Comparison of ENCODE assay signal across 8 cellular contexts in genomic region chr4:3442959-3443749, GRCh38. TPM values are rescaled to one million over a fixed set of nuclear protein-coding genes. Genes with fewer than 3 reads are reported as not detected.
A peak's percentile ranks its signal among the peaks of the same experiment; 100 is the strongest.
DNase-seq lines count a peak whose midpoint lies in the region; ATAC-seq and TF ChIP-seq lines count a peak whose summit lies in the region.

No MANE protein-coding gene starts in this region.

- POLR2A ChIA-PET in RWPE1 (lab: Yijun Ruan, JAX; ENCODE audit: low non-redundant PET): no interaction called here

- DNase-seq in GDM1 (lab: John Stamatoyannopoulos, UW) (peak; percentile 51), RWPE1 (ENCODE audit: low spot score) (peak; percentile 53), left cardiac atrium (peak; percentile 56), omental fat pad (ENCODE audit: low spot score) (no peak), HCEC 1CT (no peak)
- peak; percentile 37 for DNase-seq in activated gamma-delta T cell treated with anti-CD3 and anti-CD28 coated beads, Interleukin-2, amount 50 U/mL, for 16 hours (ENCODE audit: low read depth)
- DNase-seq in stimulated activated CD4-positive, alpha-beta T cell treated with anti-CD3 and anti-CD28 coated beads, Interleukin-15, amount 100 ng/mL, for 24 hours: peak; percentile 74

- intact Hi-C loops in left cardiac atrium (cut with DNase I): loop anchor here in 1 of 2 donors (2.0 kb wide), 1 partner anchor 96 kb away; no protein-coding TSS in a partner anchor

- no peak overlapping the region for H3K27ac ChIP-seq in RWPE1

- CTCF ChIA-PET in RWPE1 (lab: Yijun Ruan, JAX): interaction anchor here (0.6 to 1.5 kb wide), 6 partner anchors 30 to 336 kb away, joined by 3 to 5 read pairs (median 3); no protein-coding TSS in a partner anchor

- ATAC-seq in HG02798 (IDR thresholded peaks at IDR 0.05; ENCODE audit: poor library complexity, unreplicated experiment): peak; percentile 50
- ATAC-seq in left cardiac atrium: peak; percentile 61 to 64
- no peak for ATAC-seq in omental fat pad (ENCODE audit: low FRiP score)

- TF ChIP-seq CTCF in RWPE1 (conservative IDR thresholded peaks at IDR 0.05; ENCODE audit: low read depth): peak; percentile 97
- TF ChIP-seq CTCF in omental fat pad (IDR thresholded peaks at IDR 0.05): peak in 1 of 3 donors; percentile 88

RNA-seq across cellular contexts. Expression of gene HGFAC, which starts 1.4 kb away (rescaled TPM):
- under 1 TPM; 0.34 to 0.38 TPM for total RNA-seq in left cardiac atrium
- total RNA-seq in omental fat pad: not detected

RNA-seq across cellular contexts. Expression of gene DOK7, which starts 20.0 kb away (rescaled TPM):
- 10 to 100 TPM; 21.5 to 38.2 TPM for total RNA-seq in left cardiac atrium
- not detected for total RNA-seq in omental fat pad

Comparison
In these comparisons a context has a peak if more than half of its experiments do, and no peak if none do; other contexts are left out.
1. DNase-seq: peak in GDM1 (single experiment), RWPE1 (single experiment), activated gamma-delta T cell treated with anti-CD3 and anti-CD28 coated beads, Interleukin-2, amount 50 U/mL, for 16 hours (single experiment), left cardiac atrium (single experiment) and stimulated activated CD4-positive, alpha-beta T cell treated with anti-CD3 and anti-CD28 coated beads, Interleukin-15, amount 100 ng/mL, for 24 hours (single experiment); none in omental fat pad (single experiment) and HCEC 1CT (single experiment).
2. RNA of gene DOK7, which starts 20.0 kb away (total RNA-seq): 21.5 to 38.2 TPM in left cardiac atrium; not detected in omental fat pad; every median in the first group is over 10 times any median in the second.